18 cellular contexts compared by ENCODE assay signal in genomic region chr13:30172593-30173300, GRCh38.
A peak's percentile ranks its signal among the peaks of the same experiment; 100 is the strongest.
DNase-seq lines count a peak whose midpoint lies in the region; ATAC-seq and TF ChIP-seq lines count a peak whose summit lies in the region.
"Had no signal": no experiment of that assay in that cellular context is flagged by ENCODE, and none has a peak within 500 bp of the region (broad histone marks: within the 10 kb centered on the region; RNA-seq: fewer than 3 reads in every experiment).

No MANE protein-coding gene starts in this region.

- no peaks in the 10 kb centered on the region for H3K9me3 Mint-ChIP-seq in HFFc6
- H3K9me3 Mint-ChIP-seq: activated CD4-positive, alpha-beta T cell treated with anti-CD3 and anti-CD28 coated beads, Interleukin-2, amount 10 ng/mL, durations not matched to agents 7 days and 5 days had no signal

- peaks cover 13% of the 10 kb centered on the region for H3K4me1 Mint-ChIP-seq in HFFc6 (ENCODE audit: low read depth)

- DNase-seq in AG08395 (ENCODE audit: low spot score) = peak; percentile 7
- DNase-seq in HFFc6 = peak; percentile 25
- peak; percentile 27 for DNase-seq in SKM-1 treated with dmso at 0.1 percent for 144 hours (lab: John Stamatoyannopoulos, UW; ENCODE audit: unreplicated experiment)
- DNase-seq in kidney tubule cell (ENCODE audit: low spot score) = peak; percentile 80
- DNase-seq in NCI-H2171 (lab: John Stamatoyannopoulos, UW) = no peak
- DNase-seq in HPDE6-E6E7 (ENCODE audit: extremely low spot score) = no peak
- no peak for DNase-seq in stimulated activated CD4-positive, alpha-beta T cell treated with anti-CD3 and anti-CD28 coated beads, Interleukin-4, amount 100 ng/mL, for 24 hours
- DNase-seq: activated CD4-positive, alpha-beta T cell treated with anti-CD3 and anti-CD28 coated beads, Interleukin-2, amount 10 ng/mL, durations not matched to agents 7 days and 5 days; activated naive CD4-positive, alpha-beta T cell; DND-41; effector memory CD4-positive, alpha-beta T cell; NCI-H1436; NCI-H748 treated with DMSO at 0.1 percent for 48 hours; stimulated activated naive CD4-positive, alpha-beta T cell treated with Interleukin-2 at 50 U/mL for 16 hours; SW 1271; transverse colon had no signal

- H3K27ac Mint-ChIP-seq in HFFc6 = peak overlapping the region; percentile 82
- H3K27ac Mint-ChIP-seq: activated CD4-positive, alpha-beta T cell treated with anti-CD3 and anti-CD28 coated beads, Interleukin-2, amount 10 ng/mL, durations not matched to agents 7 days and 5 days had no signal

- no peaks in the 10 kb centered on the region for H3K36me3 Mint-ChIP-seq in HFFc6 (ENCODE audit: low read depth)

- TF ChIP-seq CTCF in HFFc6 (IDR thresholded peaks at IDR 0.05) = no peak

- peak overlapping the region; percentile 79 for H3K4me3 Mint-ChIP-seq in HFFc6
- H3K4me3 Mint-ChIP-seq: activated CD4-positive, alpha-beta T cell treated with anti-CD3 and anti-CD28 coated beads, Interleukin-2, amount 10 ng/mL, durations not matched to agents 7 days and 5 days had no signal

- peaks cover 6% of the 10 kb centered on the region for H3K27me3 Mint-ChIP-seq in HFFc6 (ENCODE audit: insufficient read depth)
- H3K27me3 Mint-ChIP-seq: activated CD4-positive, alpha-beta T cell treated with anti-CD3 and anti-CD28 coated beads, Interleukin-2, amount 10 ng/mL, durations not matched to agents 7 days and 5 days had no signal

- ATAC-seq in HG03521 (IDR thresholded peaks at IDR 0.05; ENCODE audit: unreplicated experiment) = no peak
- ATAC-seq: HCT116 had no signal

Comparison
In these comparisons a context has a peak if more than half of its experiments do, and no peak if none do; other contexts are left out.
1. DNase-seq: peak in AG08395 (single experiment), HFFc6 (single experiment), SKM-1 treated with dmso at 0.1 percent for 144 hours (single experiment) and kidney tubule cell (single experiment); none in NCI-H2171 (single experiment), HPDE6-E6E7 (single experiment) and stimulated activated CD4-positive, alpha-beta T cell treated with anti-CD3 and anti-CD28 coated beads, Interleukin-4, amount 100 ng/mL, for 24 hours (single experiment).